ENCODE assay signal across 2 cellular contexts in genomic region chrX:153410888-153411254, GRCh38.
TF ChIP-seq lines count a peak whose summit lies in the region.

No MANE protein-coding gene starts in this region.

TF ChIP-seq in SK-N-SH, 30 proteins besides CTCF, POLR2A, EP300 and RAD21:
- TF ChIP-seq REST (IDR thresholded peaks at IDR 0.05; ENCODE audit: low read depth, low read length) (no peak), POLR2AphosphoS5 (IDR thresholded peaks at IDR 0.05; ENCODE audit: low read depth, low read length) (no peak), MEF2A (IDR thresholded peaks at IDR 0.05; ENCODE audit: borderline replicate concordance, low read depth) (no peak), FOXM1 (IDR thresholded peaks at IDR 0.05; ENCODE audit: low read depth) (no peak), FOSL2 (IDR thresholded peaks at IDR 0.05; ENCODE audit: borderline replicate concordance, low read depth) (no peak), MXI1 (IDR thresholded peaks at IDR 0.05; ENCODE audit: low read depth, low read length) (no peak), YY1 (IDR thresholded peaks at IDR 0.05; ENCODE audit: low read depth) (no peak), TEAD4 (IDR thresholded peaks at IDR 0.05; ENCODE audit: borderline replicate concordance, insufficient read depth) (no peak), RCOR1 (IDR thresholded peaks at IDR 0.05; ENCODE audit: low read length) (no peak), TAF1 (IDR thresholded peaks at IDR 0.05; ENCODE audit: borderline replicate concordance, low read depth, low read length) (no peak), NRF1 (IDR thresholded peaks at IDR 0.05; ENCODE audit: low read depth, low read length) (no peak), GATA2 (CRISPR knock-in tag; IDR thresholded peaks at IDR 0.05) (no peak), RXRA (IDR thresholded peaks at IDR 0.05; ENCODE audit: borderline replicate concordance, low read depth) (no peak), EZH2phosphoT487 (IDR thresholded peaks at IDR 0.05; ENCODE audit: borderline replicate concordance, low read depth) (no peak), MAX (IDR thresholded peaks at IDR 0.05; ENCODE audit: low read depth) (no peak), SIN3A (IDR thresholded peaks at IDR 0.05; ENCODE audit: borderline replicate concordance, low read depth, low read length) (no peak)
- TF ChIP-seq, protein P1, sequence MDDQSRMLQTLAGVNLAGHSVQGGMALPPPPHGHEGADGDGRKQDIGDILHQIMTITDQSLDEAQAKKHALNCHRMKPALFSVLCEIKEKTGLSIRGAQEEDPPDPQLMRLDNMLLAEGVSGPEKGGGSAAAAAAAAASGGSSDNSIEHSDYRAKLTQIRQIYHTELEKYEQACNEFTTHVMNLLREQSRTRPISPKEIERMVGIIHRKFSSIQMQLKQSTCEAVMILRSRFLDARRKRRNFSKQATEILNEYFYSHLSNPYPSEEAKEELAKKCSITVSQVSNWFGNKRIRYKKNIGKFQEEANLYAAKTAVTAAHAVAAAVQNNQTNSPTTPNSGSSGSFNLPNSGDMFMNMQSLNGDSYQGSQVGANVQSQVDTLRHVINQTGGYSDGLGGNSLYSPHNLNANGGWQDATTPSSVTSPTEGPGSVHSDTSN (IDR thresholded peaks at IDR 0.05) = no peak
- TF ChIP-seq, protein P2, sequence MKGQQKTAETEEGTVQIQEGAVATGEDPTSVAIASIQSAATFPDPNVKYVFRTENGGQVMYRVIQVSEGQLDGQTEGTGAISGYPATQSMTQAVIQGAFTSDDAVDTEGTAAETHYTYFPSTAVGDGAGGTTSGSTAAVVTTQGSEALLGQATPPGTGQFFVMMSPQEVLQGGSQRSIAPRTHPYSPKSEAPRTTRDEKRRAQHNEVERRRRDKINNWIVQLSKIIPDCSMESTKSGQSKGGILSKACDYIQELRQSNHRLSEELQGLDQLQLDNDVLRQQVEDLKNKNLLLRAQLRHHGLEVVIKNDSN (IDR thresholded peaks at IDR 0.05; ENCODE audit: borderline replicate concordance, low read depth) = no peak

TF ChIP-seq in SK-N-SH treated with all-trans-retinoic acid at 6 μM for 48 hours, 23 proteins besides CTCF, POLR2A, EP300 and RAD21 (continued from another document):
- TF ChIP-seq, protein P3, sequence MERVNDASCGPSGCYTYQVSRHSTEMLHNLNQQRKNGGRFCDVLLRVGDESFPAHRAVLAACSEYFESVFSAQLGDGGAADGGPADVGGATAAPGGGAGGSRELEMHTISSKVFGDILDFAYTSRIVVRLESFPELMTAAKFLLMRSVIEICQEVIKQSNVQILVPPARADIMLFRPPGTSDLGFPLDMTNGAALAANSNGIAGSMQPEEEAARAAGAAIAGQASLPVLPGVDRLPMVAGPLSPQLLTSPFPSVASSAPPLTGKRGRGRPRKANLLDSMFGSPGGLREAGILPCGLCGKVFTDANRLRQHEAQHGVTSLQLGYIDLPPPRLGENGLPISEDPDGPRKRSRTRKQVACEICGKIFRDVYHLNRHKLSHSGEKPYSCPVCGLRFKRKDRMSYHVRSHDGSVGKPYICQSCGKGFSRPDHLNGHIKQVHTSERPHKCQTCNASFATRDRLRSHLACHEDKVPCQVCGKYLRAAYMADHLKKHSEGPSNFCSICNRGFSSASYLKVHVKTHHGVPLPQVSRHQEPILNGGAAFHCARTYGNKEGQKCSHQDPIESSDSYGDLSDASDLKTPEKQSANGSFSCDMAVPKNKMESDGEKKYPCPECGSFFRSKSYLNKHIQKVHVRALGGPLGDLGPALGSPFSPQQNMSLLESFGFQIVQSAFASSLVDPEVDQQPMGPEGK (CRISPR knock-in tag; IDR thresholded peaks at IDR 0.05; ENCODE audit: borderline replicate concordance) = no peak
- TF ChIP-seq ZFP30 (CRISPR knock-in tag; IDR thresholded peaks at IDR 0.05) (no peak), GLIS3 (CRISPR knock-in tag; IDR thresholded peaks at IDR 0.05) (no peak), ZFP3 (CRISPR knock-in tag; IDR thresholded peaks at IDR 0.05) (no peak), CSDC2 (CRISPR knock-in tag; IDR thresholded peaks at IDR 0.05) (no peak)
